Comparison of ENCODE assay signal across 9 cellular contexts in the genomic region with DNA sequence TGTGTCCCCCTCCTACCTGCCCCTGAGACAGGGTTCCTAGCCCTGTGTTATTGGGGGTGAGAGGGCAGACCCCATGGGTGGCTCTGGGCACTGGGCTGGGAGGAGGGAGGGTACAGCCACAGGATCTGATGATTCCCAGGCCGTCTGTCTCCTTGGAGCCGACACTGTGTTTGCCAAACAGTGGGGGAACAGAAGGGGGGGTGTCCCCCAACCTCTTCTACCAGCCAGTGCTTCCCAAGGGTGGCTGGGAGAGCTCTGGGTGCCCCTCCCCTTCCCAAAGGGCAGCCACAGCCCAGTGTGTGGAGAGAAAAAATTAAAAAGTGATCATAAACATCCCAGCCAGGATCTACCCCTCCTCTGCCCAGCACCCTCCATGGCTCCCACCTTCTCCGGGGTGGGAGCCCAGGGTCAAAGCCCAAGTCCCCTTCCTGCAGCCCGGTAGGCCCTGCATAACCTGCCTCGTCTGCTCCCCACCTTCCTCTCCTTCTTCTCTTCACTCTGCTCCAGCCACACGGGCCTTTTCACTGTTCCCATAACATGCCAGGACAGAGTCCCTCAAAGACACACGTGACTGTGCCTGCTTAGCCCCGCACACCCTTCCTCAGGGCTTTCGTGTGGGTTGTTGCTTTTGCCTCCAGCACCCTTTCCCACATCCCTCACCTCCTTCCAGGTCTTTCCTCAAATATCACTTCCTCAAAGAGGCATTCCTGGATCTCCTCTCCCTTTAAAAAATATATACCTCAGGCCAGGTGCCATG. TPM values are rescaled to one million over a fixed set of nuclear protein-coding genes. Genes with fewer than 3 reads are reported as not detected.
A peak's percentile ranks its signal among the peaks of the same experiment; 100 is the strongest.
DNase-seq lines count a peak whose midpoint lies in the region; TF ChIP-seq lines count a peak whose summit lies in the region.
"Had no signal": no experiment of that assay in that cellular context is flagged by ENCODE, and none has a peak within 500 bp of the region (broad histone marks: within the 10 kb centered on the region; RNA-seq: fewer than 3 reads in every experiment).

No MANE protein-coding gene starts in this region.

- in situ Hi-C loops in transverse colon (cut with MboI; ENCODE audit: low pct_ligation_motif_present in 1 of 4, low pct_unique_long_range_greater_than_20kb in 1 of 4, low sequenced_read_pairs in 3 of 4): no loop called here

- H3K36me3 ChIP-seq in breast epithelium (no peaks in the 10 kb centered on the region), right atrium auricular region (peaks cover 12% of the 10 kb centered on the region), transverse colon (no peaks in the 10 kb centered on the region)
- H3K36me3 ChIP-seq: brain microvascular endothelial cell had no signal

- TF ChIP-seq EP300 in transverse colon (IDR thresholded peaks at IDR 0.05; ENCODE audit: low read depth): no peak

- 45 to 70% methylated on average over 2 to 9 of the region's 9 CpGs for WGBS in transverse colon (ENCODE audit: low coverage in 1 of 2), 2 donors

- TF ChIP-seq CTCF in breast epithelium (IDR thresholded peaks at IDR 0.05) (no peak), right atrium auricular region (IDR thresholded peaks at IDR 0.05) (no peak), transverse colon (IDR thresholded peaks at IDR 0.05) (no peak)

- H3K4me1 ChIP-seq in breast epithelium (peaks cover 7 to 10% of the 10 kb centered on the region in 2 donors), right atrium auricular region (peaks cover 0 to 32% of the 10 kb centered on the region in 2 donors), transverse colon (peaks cover 0 to 7% (median 3%) of the 10 kb centered on the region in 4 donors)

- H3K27ac ChIP-seq in breast epithelium (peak overlapping the region; percentile 72 to 88), right atrium auricular region (peak overlapping the region; percentile 84 to 95), transverse colon (peak overlapping the region; percentile 67 to 94 (median 83))
- H3K27ac ChIP-seq: brain microvascular endothelial cell had no signal

- intact Hi-C loops in breast epithelium (cut with DNase I; ENCODE audit: low total_unique reads): no loop called here
- intact Hi-C loops in transverse colon (cut with DNase I; ENCODE audit: low total_unique reads): no loop called here

- no peaks in the 10 kb centered on the region for H3K27me3 ChIP-seq in breast epithelium
- no peaks in the 10 kb centered on the region for H3K27me3 ChIP-seq in right atrium auricular region
- H3K27me3 ChIP-seq in transverse colon: peaks cover 5% of the 10 kb centered on the region
- H3K27me3 ChIP-seq: brain microvascular endothelial cell had no signal

- H3K4me3 ChIP-seq in breast epithelium (no peak overlapping the region), right atrium auricular region (no peak overlapping the region), transverse colon (no peak overlapping the region)

- H3K9me3 ChIP-seq in breast epithelium: no peaks in the 10 kb centered on the region
- no peaks in the 10 kb centered on the region for H3K9me3 ChIP-seq in right atrium auricular region
- H3K9me3 ChIP-seq in transverse colon: no peaks in the 10 kb centered on the region

- DNase-seq in breast epithelium (ENCODE audit: low spot score in 2 of 2): peak in 1 of 2 donors; percentile 33
- no peak for DNase-seq in right atrium auricular region (ENCODE audit: low spot score)
- peak; percentile 50 for DNase-seq in transverse colon
- no peak for DNase-seq in DMS79 (lab: John Stamatoyannopoulos, UW)
- no peak for DNase-seq in T-helper 2 cell
- DNase-seq: activated CD8-positive, alpha-beta memory T cell treated with anti-CD3 and anti-CD28 coated beads, Interleukin-2, amount 50 U/mL, for 48 hours; brain microvascular endothelial cell; DMS 273 treated with DMSO at 0.1 percent for 48 hours; NCI-H146 had no signal

- TF ChIP-seq POLR2A in breast epithelium (IDR thresholded peaks at IDR 0.05): no peak
- no peak for TF ChIP-seq POLR2A in transverse colon (IDR thresholded peaks at IDR 0.05)

RNA-seq across cellular contexts. Expression of a gene that starts 1.4 kb away (rescaled TPM):
- total RNA-seq in breast epithelium (100 to 1,000 TPM in 2 of 3 donors, 10 to 100 TPM in 1; 50.1 to 629 (median 213) TPM), right atrium auricular region (100 to 1,000 TPM; 104 to 156 TPM), transverse colon (10 to 100 TPM in 3 of 4 donors, 1 to 10 TPM in 1; 8.9 to 33.7 (median 22.2) TPM)

RNA-seq across cellular contexts. Expression of a gene that starts 15.3 kb away (rescaled TPM):
- total RNA-seq in breast epithelium (10 to 100 TPM; 10.4 to 26.2 (median 15.4) TPM), right atrium auricular region (10 to 100 TPM; 21.4 to 43.6 TPM), transverse colon (1 to 10 TPM in 3 of 4 donors, not detected in 1; 2.7 to 6.7 (median 6.0) TPM)

RNA-seq across cellular contexts. Expression of a gene that starts 20.1 kb away (rescaled TPM):
- 10 to 100 TPM in 1 of 3 donors, 1 to 10 TPM in 1, under 1 TPM in 1; 0.64 to 14.7 (median 5.7) TPM for total RNA-seq in breast epithelium
- under 1 TPM in 1 of 2 donors, not detected in 1; 0.67 TPM for total RNA-seq in right atrium auricular region
- 10 to 100 TPM in 3 of 4 donors, 1 to 10 TPM in 1; 1.9 to 18.1 (median 14.4) TPM for total RNA-seq in transverse colon

RNA-seq across cellular contexts. Expression of a gene that starts 39.8 kb away (rescaled TPM):
- 1 to 10 TPM; 2.3 to 8.8 (median 3.2) TPM for total RNA-seq in breast epithelium
- 10 to 100 TPM in 1 of 2 donors, 1 to 10 TPM in 1; 3.9 to 10.8 TPM for total RNA-seq in right atrium auricular region
- total RNA-seq in transverse colon: 1 to 10 TPM in 3 of 4 donors, under 1 TPM in 1; 1.00 to 4.1 (median 1.7) TPM

RNA-seq across cellular contexts. Expression of a gene that starts 47.6 kb away (rescaled TPM):
- total RNA-seq in breast epithelium (10 to 100 TPM; 33.0 to 34.1 (median 33.1) TPM), right atrium auricular region (10 to 100 TPM; 18.3 to 24.8 TPM), transverse colon (10 to 100 TPM; 30.0 to 98.4 (median 38.9) TPM)
